9 cellular contexts compared by ENCODE assay signal in genomic region chr1:16916036-16916880, GRCh38. TPM values are rescaled to one million over a fixed set of nuclear protein-coding genes. Genes with fewer than 3 reads are reported as not detected.
A peak's percentile ranks its signal among the peaks of the same experiment; 100 is the strongest.
DNase-seq lines count a peak whose midpoint lies in the region; ATAC-seq, FAIRE-seq and TF ChIP-seq lines count a peak whose summit lies in the region.
"Not testable (repeated sequence)": the region's sequence is repeated elsewhere in the genome, so short reads cannot be mapped to it uniquely, and the experiment has no call there.
"Had no signal": no experiment of that assay in that cellular context is flagged by ENCODE, and none has a peak within 500 bp of the region (broad histone marks: within the 10 kb centered on the region; RNA-seq: fewer than 3 reads in every experiment).

No MANE protein-coding gene starts in this region.

- H3K79me2 ChIP-seq in astrocyte (ENCODE audit: insufficient read depth, low read length), result not testable (repeated sequence)

- peak overlapping the region; percentile 79 for H3K27ac Mint-ChIP-seq in CD4-positive, alpha-beta T cell
- H3K27ac Mint-ChIP-seq in activated T-cell treated with anti-CD3 and anti-CD28 coated beads, Interleukin-2, amount 50 U/mL, for 24 hours; osteocyte (ENCODE audit: unreplicated experiment): not testable (repeated sequence)
- peak overlapping the region; percentile 15 for H3K27ac Mint-ChIP-seq in astrocyte (ENCODE audit: unreplicated experiment)
- H3K27ac Mint-ChIP-seq in naive B cell, result peak overlapping the region in 2 of 6 donors; percentile 75 to 90

- H3K9me3 Mint-ChIP-seq in CD4-positive, alpha-beta T cell; activated T-cell treated with anti-CD3 and anti-CD28 coated beads, Interleukin-2, amount 50 U/mL, for 24 hours; astrocyte (ENCODE audit: unreplicated experiment); naive B cell; osteocyte (ENCODE audit: unreplicated experiment): not testable (repeated sequence)

- POLR2A ChIA-PET in CD4-positive, alpha-beta T cell (lab: Charles Lee), result interaction anchor here (1.1 to 3.9 kb wide), 2 partner anchors 9 to 12 kb away, joined by 3 to 35 read pairs; no protein-coding TSS in a partner anchor

- H3K27me3 ChIP-seq in CD4-positive, alpha-beta T cell (ENCODE audit: control insufficient read depth, insufficient read depth, low read length); RWPE2 (ENCODE audit: insufficient read depth, poor library complexity, severe bottlenecking); astrocyte (ENCODE audit: insufficient read depth, low read length): not testable (repeated sequence)

- peaks cover 41% of the 10 kb centered on the region for H3K4me1 Mint-ChIP-seq in CD4-positive, alpha-beta T cell (ENCODE audit: low read depth)
- H3K4me1 Mint-ChIP-seq in activated T-cell treated with anti-CD3 and anti-CD28 coated beads, Interleukin-2, amount 50 U/mL, for 24 hours (ENCODE audit: low read depth), result peaks cover 37% of the 10 kb centered on the region
- H3K4me1 Mint-ChIP-seq in astrocyte (ENCODE audit: low read depth, unreplicated experiment), result not testable (repeated sequence)
- peaks cover 30 to 48% (median 38%) of the 10 kb centered on the region in 3 donors for H3K4me1 Mint-ChIP-seq in naive B cell
- peaks cover 18% of the 10 kb centered on the region for H3K4me1 Mint-ChIP-seq in osteocyte (ENCODE audit: unreplicated experiment)

- not testable (repeated sequence) for H4K20me1 ChIP-seq in astrocyte (ENCODE audit: insufficient read depth, low read length)

- FAIRE-seq in astrocyte (lab: Jason Lieb, UNC), result not testable (repeated sequence)

- H3K36me3 Mint-ChIP-seq in CD4-positive, alpha-beta T cell (ENCODE audit: low read depth); activated T-cell treated with anti-CD3 and anti-CD28 coated beads, Interleukin-2, amount 50 U/mL, for 24 hours (ENCODE audit: low read depth); astrocyte (ENCODE audit: low read depth, unreplicated experiment); naive B cell; osteocyte (ENCODE audit: unreplicated experiment): not testable (repeated sequence)

- H3K27ac ChIP-seq in CD4-positive, alpha-beta T cell (ENCODE audit: low read depth, low read length); RWPE2 (ENCODE audit: poor library complexity, severe bottlenecking); astrocyte (ENCODE audit: low read depth, low read length): not testable (repeated sequence)

- DNase-seq in CD4-positive, alpha-beta T cell; activated T-cell treated with anti-CD3 and anti-CD28 coated beads, Interleukin-2, amount 50 U/mL, for 24 hours; astrocyte (ENCODE audit: low read depth); naive B cell; osteocyte (ENCODE audit: extremely low spot score, unreplicated experiment): not testable (repeated sequence)
- DNase-seq in RWPE2 (ENCODE audit: low spot score) (peak; percentile 48), Right ventricle myocardium inferior (ENCODE audit: missing footprints) (peak; percentile 21)

- H2AFZ ChIP-seq in astrocyte (ENCODE audit: low read depth, low read length), result not testable (repeated sequence)

- intact Hi-C loops in CD4-positive, alpha-beta T cell (cut with DNase I, micrococcal nuclease); Right ventricle myocardium inferior (cut with DNase I): not testable (repeated sequence)

- not testable (repeated sequence) for H3K4me1 ChIP-seq in RWPE2 (ENCODE audit: insufficient read depth, poor library complexity, severe bottlenecking); astrocyte (ENCODE audit: insufficient read depth, low read length)

- not testable (repeated sequence) for H3K27me3 Mint-ChIP-seq in CD4-positive, alpha-beta T cell; activated T-cell treated with anti-CD3 and anti-CD28 coated beads, Interleukin-2, amount 50 U/mL, for 24 hours; naive B cell; osteocyte (ENCODE audit: unreplicated experiment)
- peaks cover 25% of the 10 kb centered on the region for H3K27me3 Mint-ChIP-seq in astrocyte (ENCODE audit: low read depth, unreplicated experiment)

- H3K4me3 ChIP-seq in RWPE2 (ENCODE audit: severe bottlenecking); astrocyte (ENCODE audit: insufficient read depth, low read depth, low read length): not testable (repeated sequence)

- H3K9me3 ChIP-seq in CD4-positive, alpha-beta T cell (ENCODE audit: control insufficient read depth, low read length); RWPE2 (ENCODE audit: severe bottlenecking); astrocyte (ENCODE audit: insufficient read depth, low read depth, low read length): not testable (repeated sequence)

- H3K9ac ChIP-seq in astrocyte (ENCODE audit: low read length), result not testable (repeated sequence)

- not testable (repeated sequence) for ATAC-seq in CD4-positive, alpha-beta T cell (ENCODE audit: poor library complexity); RWPE2 (ENCODE audit: low read depth); Right ventricle myocardium inferior; naive B cell (ENCODE audit: low read depth in 2 of 2)

- not testable (repeated sequence) for H3K4me2 ChIP-seq in astrocyte (ENCODE audit: low read length)

- CTCF ChIA-PET in CD4-positive, alpha-beta T cell (lab: Charles Lee), result not testable (repeated sequence)

- not testable (repeated sequence) for H3K36me3 ChIP-seq in RWPE2 (ENCODE audit: low read depth); astrocyte (ENCODE audit: insufficient read depth, low read length)

- TF ChIP-seq CTCF in CD4-positive, alpha-beta T cell (IDR thresholded peaks at IDR 0.05); RWPE2 (IDR thresholded peaks at IDR 0.05; ENCODE audit: poor library complexity, severe bottlenecking); astrocyte (IDR thresholded peaks at IDR 0.05; ENCODE audit: insufficient read depth, low read depth, low read length); osteocyte (IDR thresholded peaks at IDR 0.05): not testable (repeated sequence)

- peak overlapping the region; percentile 61 for H3K4me3 Mint-ChIP-seq in CD4-positive, alpha-beta T cell
- H3K4me3 Mint-ChIP-seq in activated T-cell treated with anti-CD3 and anti-CD28 coated beads, Interleukin-2, amount 50 U/mL, for 24 hours, result peak overlapping the region; percentile 15
- not testable (repeated sequence) for H3K4me3 Mint-ChIP-seq in astrocyte (ENCODE audit: unreplicated experiment)
- H3K4me3 Mint-ChIP-seq in naive B cell (peak overlapping the region in 6 of 8 donors; percentile 5 to 92 (median 38)), osteocyte (ENCODE audit: unreplicated experiment) (peak overlapping the region; percentile 3)

RNA-seq across cellular contexts. Expression of gene CROCC, which starts 5.5 kb away (rescaled TPM):
- total RNA-seq in CD4-positive, alpha-beta T cell, result 10 to 100 TPM; 47.4 to 49.7 TPM
- 12.1 and 15.9 TPM in 2 replicates for total RNA-seq in astrocyte
- total RNA-seq in Right ventricle myocardium inferior, result 6.5 TPM
- 1 to 10 TPM; 1.4 to 4.0 (median 2.3) TPM for polyA plus RNA-seq in naive B cell (ENCODE audit: low read depth in 6 of 6)
- total RNA-seq in osteocyte, result 31.4 and 34.5 TPM in 2 replicates

RNA-seq across cellular contexts. Expression of gene RNU1-2, which starts 20.5 kb away (rescaled TPM):
- total RNA-seq in CD4-positive, alpha-beta T cell, result 1,000 to 10,000 TPM; 4,982 to 5,937 TPM
- 1,356 and 1,553 TPM in 2 replicates for total RNA-seq in astrocyte
- 4,572 TPM for total RNA-seq in Right ventricle myocardium inferior
- polyA plus RNA-seq in naive B cell (ENCODE audit: low read depth in 6 of 6), result 10 to 100 TPM in 4 of 6 donors, not detected in 2; 27.4 to 56.9 (median 45.9) TPM
- total RNA-seq in osteocyte, result 2,650 and 2,859 TPM in 2 replicates
- total RNA-seq: LHCN-M2 had no signal
- polyA plus RNA-seq: IMR-90 had no signal
